27 cellular contexts compared by ENCODE assay signal in the genomic region with DNA sequence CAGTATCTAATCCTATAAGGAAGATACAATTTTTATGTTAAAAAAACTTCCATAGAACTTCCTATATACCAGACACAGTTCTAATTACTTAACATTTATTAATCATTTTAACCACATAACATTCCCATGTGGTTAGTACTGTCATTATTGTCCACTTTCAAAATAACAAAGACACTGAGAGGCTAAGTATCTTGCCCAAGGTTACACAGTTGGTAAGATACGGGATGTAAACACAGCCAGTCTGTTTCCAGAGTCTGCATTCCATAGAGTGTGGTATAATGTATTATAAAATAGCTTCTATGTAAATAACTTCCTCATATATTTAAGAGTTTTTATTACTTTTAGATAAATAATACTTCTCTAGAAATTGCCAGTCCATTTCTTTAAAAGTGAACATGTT.
"Had no signal": no experiment of that assay in that cellular context is flagged by ENCODE, and none has a peak within 500 bp of the region (broad histone marks: within the 10 kb centered on the region; RNA-seq: fewer than 3 reads in every experiment).

No MANE protein-coding gene starts in this region.

- DNase-seq: cerebellar nuclear complex; dorsolateral prefrontal cortex; effector CD4-positive, alpha-beta T cell; erythroblast; esophagus squamous epithelium; gastrocnemius medialis; head of caudate nucleus; kidney; mucosa of descending colon; naive B cell; right cardiac atrium; sigmoid colon; stimulated activated CD4-positive, alpha-beta T cell treated with anti-CD3 and anti-CD28 coated beads, Interleukin-2, amount 100 ng/mL, for 24 hours; stimulated activated CD4-positive, alpha-beta T cell treated with anti-CD3 and anti-CD28 coated beads, Interleukin-4, amount 100 ng/mL, for 4 hours; stimulated activated naive CD8-positive, alpha-beta T cell treated with anti-CD3 and anti-CD28 coated beads, Interleukin-15, Interleukin-2, amounts not matched to agents 100 U/mL and 50 U/mL, for 24 hours; substantia nigra; testis; tibial artery had no signal

- H3K9me3 ChIP-seq: esophagus squamous epithelium, gastrocnemius medialis, mucosa of descending colon, neutrophil, prostate gland, sigmoid colon, testis, tibial artery had no signal

- FAIRE-seq: colon, endothelial cell of umbilical vein, kidney had no signal

- H3K27me3 ChIP-seq: esophagus squamous epithelium, gastrocnemius medialis, neutrophil, sigmoid colon, testis, tibial artery had no signal

- H3K79me2 ChIP-seq: parathyroid adenoma had no signal

- H3K27ac ChIP-seq: dorsolateral prefrontal cortex, esophagus squamous epithelium, gastrocnemius medialis, neutrophil, parathyroid adenoma, prostate gland, sigmoid colon, testis, tibial artery had no signal

- H3K36me3 ChIP-seq: esophagus squamous epithelium, gastrocnemius medialis, neutrophil, prostate gland, sigmoid colon, tibial artery had no signal

- H3K9ac ChIP-seq: parathyroid adenoma had no signal

- H2AFZ ChIP-seq: parathyroid adenoma had no signal

- H3K4me1 ChIP-seq: esophagus squamous epithelium, gastrocnemius medialis, parathyroid adenoma, prostate gland, tibial artery had no signal

- H3K4me3 ChIP-seq: dorsolateral prefrontal cortex, esophagus squamous epithelium, gastrocnemius medialis, lung, mucosa of descending colon, prostate gland, sigmoid colon, testis, tibial artery had no signal

- ATAC-seq: gastrocnemius medialis; left lobe of liver; mucosa of descending colon; natural killer cell treated with Interleukin-12 subunit alpha and Interleukin-12 subunit beta and Interleukin-15 and Interleukin-18, amount 100 ng/mL, for 72 hours; right cardiac atrium; stimulated activated memory B cell treated with anti-CD40 and anti-IgM and Interleukin-4, amounts not matched to agents 10 μg/mL and 1 μg/mL and 100 μg/mL, for 72 hours; stimulated activated naive CD8-positive, alpha-beta T cell treated with anti-CD3 and anti-CD28 coated beads, Interleukin-15, Interleukin-2, amounts not matched to agents 100 U/mL and 50 U/mL, for 24 hours had no signal
